In the genomic region with DNA sequence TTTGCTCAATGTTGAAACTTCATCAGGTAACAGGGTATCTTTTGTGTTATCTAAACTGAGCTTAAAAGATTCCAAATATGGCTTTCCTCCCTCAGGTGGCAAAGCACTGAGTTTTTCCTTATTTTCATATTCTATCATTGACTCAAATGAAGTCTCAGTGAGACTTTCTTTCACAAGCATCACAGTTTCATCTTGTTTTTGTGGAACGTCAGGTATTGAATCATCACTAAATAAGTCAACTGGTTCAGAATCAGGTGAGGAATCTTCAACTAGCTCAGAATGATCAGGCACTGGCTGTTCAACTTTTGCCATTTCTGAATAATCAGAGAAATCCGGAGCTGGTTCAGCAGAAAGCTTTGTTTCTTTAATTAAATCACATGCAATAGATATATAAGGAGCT, we compare ENCODE assay signal across 13 cellular contexts. TPM values are rescaled to one million over a fixed set of nuclear protein-coding genes. Genes with fewer than 3 reads are reported as not detected.
DNase-seq lines count a peak whose midpoint lies in the region; ATAC-seq, FAIRE-seq and TF ChIP-seq lines count a peak whose summit lies in the region.
"Had no signal": no experiment of that assay in that cellular context is flagged by ENCODE, and none has a peak within 500 bp of the region (broad histone marks: within the 10 kb centered on the region; RNA-seq: fewer than 3 reads in every experiment).

No MANE protein-coding gene starts in this region.

- peak overlapping the region; percentile 46 for H3K27ac ChIP-seq in caudate nucleus (ENCODE audit: low read depth, low read length)
- H3K27ac ChIP-seq: C4-2B, ovary had no signal

- TF ChIP-seq POLR2A in GM12892 (IDR thresholded peaks at IDR 0.05; ENCODE audit: low read depth, low read length): no peak

- peak; percentile 51 for FAIRE-seq in GM12892 (lab: Jason Lieb, UNC)
- FAIRE-seq: G401.6 had no signal

- ATAC-seq in GM21447 (IDR thresholded peaks at IDR 0.05; ENCODE audit: unreplicated experiment): peak; percentile 47
- ATAC-seq in HG03095 (IDR thresholded peaks at IDR 0.05; ENCODE audit: unreplicated experiment): peak; percentile 28

- DNase-seq in GM12892 (ENCODE audit: insufficient read length): no peak
- no peak for DNase-seq in caudate nucleus (lab: John Stamatoyannopoulos, UW)
- DNase-seq in NCI-H524 treated with DMSO at 0.1 percent for 48 hours (lab: John Stamatoyannopoulos, UW): no peak
- no peak for DNase-seq in NCI-H1105 (lab: John Stamatoyannopoulos, UW)
- DNase-seq in HPDE6-E6E7 (ENCODE audit: extremely low spot score): no peak
- no peak for DNase-seq in occipital lobe (lab: John Stamatoyannopoulos, UW)
- DNase-seq: activated naive CD8-positive, alpha-beta T cell treated with anti-CD3 and anti-CD28 coated beads, Interleukin-2, amount 10 ng/mL, durations not matched to agents 7 days and 5 days; NCI-H1694 treated with DMSO at 0.1 percent for 48 hours; ovary had no signal

RNA-seq across cellular contexts. Expression of gene RTN4, which starts 24.6 kb away (rescaled TPM):
- polyA plus RNA-seq in GM12892 (2012; ENCODE audit: missing spikeins): 113 TPM
- total RNA-seq in occipital lobe: 588 TPM
